ENCODE assay signal across 19 cellular contexts in the genomic region with DNA sequence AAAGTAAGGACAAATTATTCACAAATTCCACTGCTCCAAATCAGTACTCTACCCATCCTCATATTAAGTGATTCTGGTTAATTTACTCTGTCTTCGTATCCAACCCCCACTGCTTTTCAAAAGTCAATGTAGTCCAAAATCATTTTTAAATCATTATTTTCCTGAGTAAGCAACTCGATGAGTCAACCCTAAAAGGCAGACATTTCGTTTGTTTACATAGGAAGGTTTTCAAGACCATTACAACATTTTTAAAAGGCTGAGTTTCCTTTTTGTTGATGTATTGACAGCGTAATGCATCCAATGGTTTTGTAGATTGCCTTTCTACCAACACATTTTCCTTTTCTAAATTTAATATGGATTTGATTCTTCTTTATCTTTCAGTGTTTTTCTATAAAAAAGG.
DNase-seq lines count a peak whose midpoint lies in the region; FAIRE-seq and TF ChIP-seq lines count a peak whose summit lies in the region.
"Had no signal": no experiment of that assay in that cellular context is flagged by ENCODE, and none has a peak within 500 bp of the region (broad histone marks: within the 10 kb centered on the region; RNA-seq: fewer than 3 reads in every experiment).

No MANE protein-coding gene starts in this region.

- H3K27ac Mint-ChIP-seq in activated T-helper 1 cell treated with anti-CD3 and anti-CD28 coated beads, Interleukin-12 subunit alpha, Interleukin-12 subunit beta, Interleukin-2, Interleukin-4 antibody, amounts not matched to agents 30 ng/mL and 10 ng/mL and 1 ng/mL, durations not matched to agents 14 hours and 24 hours and 36 hours, result no peak overlapping the region
- H3K27ac Mint-ChIP-seq: activated T-helper 2 cell treated with anti-CD3 and anti-CD28 coated beads, Interferon-gamma antibody, Interleukin-2, Interleukin-4, amounts not matched to agents 10 μg/mL and 5 μg/mL and 100 μg/mL, durations not matched to agents 14 hours and 24 hours and 36 hours; IgD-negative memory B cell had no signal

- FAIRE-seq in HTR-8/SVneo (lab: Jason Lieb, UNC) (no peak), bronchial epithelial cell (lab: Jason Lieb, UNC) (no peak)

- H3K27me3 ChIP-seq in bronchial epithelial cell (ENCODE audit: control insufficient read depth, insufficient read depth, low read length), result no peaks in the 10 kb centered on the region
- H3K27me3 ChIP-seq: BLaER1 treated with 17β-estradiol and CSF1 and Interleukin-3, amounts not matched to agents 10 nM and 100 nM; gastrocnemius medialis had no signal

- no peaks in the 10 kb centered on the region for H3K4me1 Mint-ChIP-seq in activated T-helper 1 cell treated with anti-CD3 and anti-CD28 coated beads, Interleukin-12 subunit alpha, Interleukin-12 subunit beta, Interleukin-2, Interleukin-4 antibody, amounts not matched to agents 30 ng/mL and 10 ng/mL and 1 ng/mL, durations not matched to agents 14 hours and 24 hours and 36 hours (ENCODE audit: low read depth)
- H3K4me1 Mint-ChIP-seq: IgD-negative memory B cell had no signal

- peak; percentile 40 for DNase-seq in AG08396 (ENCODE audit: low spot score)
- DNase-seq in HTR-8/SVneo (ENCODE audit: insufficient read length, low spot score), result peak; percentile 23
- DNase-seq in bronchial epithelial cell (ENCODE audit: low read depth), result peak; percentile 76
- peak; percentile 83 for DNase-seq in iris pigment epithelial cell (ENCODE audit: low read depth)
- no peak for DNase-seq in GM19240 (ENCODE audit: insufficient read length, low spot score)
- no peak for DNase-seq in activated T-helper 1 cell treated with anti-CD3 and anti-CD28 coated beads, Interleukin-12 subunit alpha, Interleukin-12 subunit beta, Interleukin-2, Interleukin-4 antibody, amounts not matched to agents 30 ng/mL and 10 ng/mL and 1 ng/mL, durations not matched to agents 14 hours and 24 hours and 36 hours (ENCODE audit: low spot score)
- DNase-seq in T-helper 1 cell, result no peak
- DNase-seq in HK-2 (ENCODE audit: unreplicated experiment), result no peak
- DNase-seq: anterior cingulate cortex; DMS53; gastrocnemius medialis; H7; islet precursor cell; NCI-H1436; NCI-H446 treated with DMSO at 0.1 percent for 48 hours; stimulated activated naive CD8-positive, alpha-beta T cell treated with anti-CD3 and anti-CD28 coated beads, Interleukin-15, Interleukin-2, amounts not matched to agents 100 U/mL and 50 U/mL, for 24 hours had no signal

- intact Hi-C loops in activated T-helper 1 cell treated with anti-CD3 and anti-CD28 coated beads, Interleukin-12 subunit alpha, Interleukin-12 subunit beta, Interleukin-2, Interleukin-4 antibody, amounts not matched to agents 30 ng/mL and 10 ng/mL and 1 ng/mL, durations not matched to agents 14 hours and 24 hours and 36 hours (cut with micrococcal nuclease), result no loop called here

- H3K27me3 Mint-ChIP-seq in activated T-helper 1 cell treated with anti-CD3 and anti-CD28 coated beads, Interleukin-12 subunit alpha, Interleukin-12 subunit beta, Interleukin-2, Interleukin-4 antibody, amounts not matched to agents 30 ng/mL and 10 ng/mL and 1 ng/mL, durations not matched to agents 14 hours and 24 hours and 36 hours (ENCODE audit: insufficient read depth), result no peaks in the 10 kb centered on the region
- H3K27me3 Mint-ChIP-seq: IgD-negative memory B cell had no signal

- peaks cover 25% of the 10 kb centered on the region for H3K9me3 Mint-ChIP-seq in activated T-helper 1 cell treated with anti-CD3 and anti-CD28 coated beads, Interleukin-12 subunit alpha, Interleukin-12 subunit beta, Interleukin-2, Interleukin-4 antibody, amounts not matched to agents 30 ng/mL and 10 ng/mL and 1 ng/mL, durations not matched to agents 14 hours and 24 hours and 36 hours

- no peak overlapping the region for H3K4me3 ChIP-seq in bronchial epithelial cell (ENCODE audit: low read depth, low read length)
- H3K4me3 ChIP-seq: BLaER1 treated with 17β-estradiol and CSF1 and Interleukin-3, amounts not matched to agents 10 nM and 100 nM; gastrocnemius medialis had no signal

- H3K4me3 Mint-ChIP-seq in activated T-helper 1 cell treated with anti-CD3 and anti-CD28 coated beads, Interleukin-12 subunit alpha, Interleukin-12 subunit beta, Interleukin-2, Interleukin-4 antibody, amounts not matched to agents 30 ng/mL and 10 ng/mL and 1 ng/mL, durations not matched to agents 14 hours and 24 hours and 36 hours, result no peak overlapping the region
- H3K4me3 Mint-ChIP-seq: IgD-negative memory B cell had no signal

- H3K36me3 ChIP-seq in bronchial epithelial cell (ENCODE audit: control insufficient read depth, insufficient read depth, low read length), result no peaks in the 10 kb centered on the region
- H3K36me3 ChIP-seq: BLaER1 treated with 17β-estradiol and CSF1 and Interleukin-3, amounts not matched to agents 10 nM and 100 nM; gastrocnemius medialis had no signal

- TF ChIP-seq CTCF in bronchial epithelial cell (IDR thresholded peaks at IDR 0.05; ENCODE audit: insufficient read depth, low read length, severe bottlenecking), result no peak

- no peaks in the 10 kb centered on the region for H3K36me3 Mint-ChIP-seq in activated T-helper 1 cell treated with anti-CD3 and anti-CD28 coated beads, Interleukin-12 subunit alpha, Interleukin-12 subunit beta, Interleukin-2, Interleukin-4 antibody, amounts not matched to agents 30 ng/mL and 10 ng/mL and 1 ng/mL, durations not matched to agents 14 hours and 24 hours and 36 hours (ENCODE audit: low read depth)
- H3K36me3 Mint-ChIP-seq: IgD-negative memory B cell had no signal

Comparison
In these comparisons a context has a peak if more than half of its experiments do, and no peak if none do; other contexts are left out.
1. DNase-seq: peak in AG08396 (single experiment), HTR-8/SVneo (single experiment), bronchial epithelial cell (single experiment) and iris pigment epithelial cell (single experiment); none in GM19240 (single experiment), activated T-helper 1 cell treated with anti-CD3 and anti-CD28 coated beads, Interleukin-12 subunit alpha, Interleukin-12 subunit beta, Interleukin-2, Interleukin-4 antibody, amounts not matched to agents 30 ng/mL and 10 ng/mL and 1 ng/mL, durations not matched to agents 14 hours and 24 hours and 36 hours (single experiment), T-helper 1 cell (0 of 5) and HK-2 (single experiment).